19 cellular contexts compared by ENCODE assay signal in genomic region chr1:54188291-54188690, GRCh38. TPM values are rescaled to one million over a fixed set of nuclear protein-coding genes. Genes with fewer than 3 reads are reported as not detected.
DNase-seq lines count a peak whose midpoint lies in the region; TF ChIP-seq lines count a peak whose summit lies in the region.
"Had no signal": no experiment of that assay in that cellular context is flagged by ENCODE, and none has a peak within 500 bp of the region (broad histone marks: within the 10 kb centered on the region; RNA-seq: fewer than 3 reads in every experiment).

No MANE protein-coding gene starts in this region.

- H3K27me3 ChIP-seq in brain microvascular endothelial cell (replicated peaks), result no peaks in the 10 kb centered on the region
- H3K27me3 ChIP-seq: BE2C had no signal

- TF ChIP-seq CTCF in HEK293 (tag by site-specific recombination; IDR thresholded peaks at IDR 0.05) (no peak), brain microvascular endothelial cell (IDR thresholded peaks at IDR 0.05; ENCODE audit: low read depth, low read length, missing control alignments) (no peak)

- H3K4me3 ChIP-seq in HEK293 (ENCODE audit: low read depth, low read length), result no peak overlapping the region
- no peak overlapping the region for H3K4me3 ChIP-seq in brain microvascular endothelial cell (ENCODE audit: low read depth, low read length)

- H3K27ac ChIP-seq in HEK293 (ENCODE audit: extremely low read depth, low read depth, low read length), result no peak overlapping the region
- no peak overlapping the region for H3K27ac ChIP-seq in brain microvascular endothelial cell

- H3K9me3 ChIP-seq in HEK293 (ENCODE audit: control insufficient read depth, insufficient read depth, low read depth, low read length), result no peaks in the 10 kb centered on the region
- H3K9me3 ChIP-seq: BE2C had no signal

- H3K4me1 ChIP-seq in HEK293 (ENCODE audit: control insufficient read depth, insufficient read depth, low read length), result no peaks in the 10 kb centered on the region
- H3K4me1 ChIP-seq: BE2C had no signal

- DNase-seq in brain microvascular endothelial cell (peak; percentile 9), myocyte (ENCODE audit: low read depth) (peak; percentile 18), medulla oblongata (ENCODE audit: extremely low spot score) (no peak), NCI-H2029 (lab: John Stamatoyannopoulos, UW) (no peak), amniotic stem cell (lab: John Stamatoyannopoulos, UW) (no peak)
- DNase-seq: ACHN; BE2C; C1 segment of cervical spinal cord; CD4-positive, CD25-positive, alpha-beta regulatory T cell; CD8-positive, alpha-beta memory T cell; COR-L47; DMS 273 treated with DMSO at 0.1 percent for 48 hours; DMS53; DND-41; GDM1; H9 had no signal

- CTCF ChIA-PET in HEK293 (lab: Yijun Ruan, JAX), result no interaction called here

- in situ Hi-C loops in brain microvascular endothelial cell (cut with HindIII; ENCODE audit: low pct_ligation_motif_present, low sequenced_read_pairs), result no loop called here

- H3K36me3 ChIP-seq in HEK293 (ENCODE audit: control insufficient read depth in 2 of 2, insufficient read depth in 1 of 2, low read length in 2 of 2) (peaks cover under 1 to 81% of the 10 kb centered on the region in 2 experiments; a peak in 2 of 3 replicates), brain microvascular endothelial cell (replicated peaks) (no peaks in the 10 kb centered on the region)
- H3K36me3 ChIP-seq: BE2C had no signal

- POLR2A ChIA-PET in HEK293 (lab: Yijun Ruan, JAX), result no interaction called here

TF ChIP-seq in HEK293, 187 proteins besides CTCF, POLR2A, EP300 and RAD21:
- no peak for TF ChIP-seq ZNF132 (tag by site-specific recombination; IDR thresholded peaks at IDR 0.05; ENCODE audit: borderline replicate concordance)
- peak; percentile 44; the same call in 1 of the 2 replicates for TF ChIP-seq ZNF664 (tag by site-specific recombination; IDR thresholded peaks at IDR 0.05)
- TF ChIP-seq, protein P1, sequence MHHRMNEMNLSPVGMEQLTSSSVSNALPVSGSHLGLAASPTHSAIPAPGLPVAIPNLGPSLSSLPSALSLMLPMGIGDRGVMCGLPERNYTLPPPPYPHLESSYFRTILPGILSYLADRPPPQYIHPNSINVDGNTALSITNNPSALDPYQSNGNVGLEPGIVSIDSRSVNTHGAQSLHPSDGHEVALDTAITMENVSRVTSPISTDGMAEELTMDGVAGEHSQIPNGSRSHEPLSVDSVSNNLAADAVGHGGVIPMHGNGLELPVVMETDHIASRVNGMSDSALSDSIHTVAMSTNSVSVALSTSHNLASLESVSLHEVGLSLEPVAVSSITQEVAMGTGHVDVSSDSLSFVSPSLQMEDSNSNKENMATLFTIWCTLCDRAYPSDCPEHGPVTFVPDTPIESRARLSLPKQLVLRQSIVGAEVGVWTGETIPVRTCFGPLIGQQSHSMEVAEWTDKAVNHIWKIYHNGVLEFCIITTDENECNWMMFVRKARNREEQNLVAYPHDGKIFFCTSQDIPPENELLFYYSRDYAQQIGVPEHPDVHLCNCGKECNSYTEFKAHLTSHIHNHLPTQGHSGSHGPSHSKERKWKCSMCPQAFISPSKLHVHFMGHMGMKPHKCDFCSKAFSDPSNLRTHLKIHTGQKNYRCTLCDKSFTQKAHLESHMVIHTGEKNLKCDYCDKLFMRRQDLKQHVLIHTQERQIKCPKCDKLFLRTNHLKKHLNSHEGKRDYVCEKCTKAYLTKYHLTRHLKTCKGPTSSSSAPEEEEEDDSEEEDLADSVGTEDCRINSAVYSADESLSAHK (tag by site-specific recombination; IDR thresholded peaks at IDR 0.05), result no peak
- no peak for TF ChIP-seq ZNF777 (tag by site-specific recombination; IDR thresholded peaks at IDR 0.05; ENCODE audit: borderline replicate concordance)

RNA-seq across cellular contexts. Expression of gene CYB5RL, which starts 11.5 kb away (rescaled TPM):
- total RNA-seq in myocyte, result 7.2 TPM in 2 replicates
- 7.5 TPM for polyA plus RNA-seq in myocyte (2012)

RNA-seq across cellular contexts. Expression of gene MRPL37, which starts 11.7 kb away (rescaled TPM):
- 96.3 and 112 TPM in 2 replicates for total RNA-seq in myocyte
- 111 TPM for polyA plus RNA-seq in myocyte (2012)

RNA-seq across cellular contexts. Expression of gene CDCP2, which starts 35.5 kb away (rescaled TPM):
- not detected in 2 replicates for total RNA-seq in myocyte
- polyA plus RNA-seq in myocyte (2012), result not detected
- total RNA-seq: CD8-positive, alpha-beta memory T cell; H1; H9; HT-29 had no signal
- polyA plus RNA-seq: CD4-positive, CD25-positive, alpha-beta regulatory T cell; CD8-positive, alpha-beta memory T cell; H1 had no signal

Comparison
In these comparisons a context has a peak if more than half of its experiments do, and no peak if none do; other contexts are left out.
1. DNase-seq: peak in brain microvascular endothelial cell (single experiment) and myocyte (single experiment); none in medulla oblongata (single experiment), NCI-H2029 (single experiment) and amniotic stem cell (single experiment).